1 cellular context compared by ENCODE assay signal in genomic region chr3:71303627-71304260, GRCh38.
TF ChIP-seq lines count a peak whose summit lies in the region.

No MANE protein-coding gene starts in this region.

TF ChIP-seq in HepG2, 621 proteins besides CTCF, POLR2A, EP300 and RAD21 (continued from another document):
- TF ChIP-seq NR1H2 (CRISPR knock-in tag; IDR thresholded peaks at IDR 0.05; ENCODE audit: borderline replicate concordance, low read depth), result no peak
